ENCODE assay signal across 26 cellular contexts in genomic region chr10:78600121-78600665, GRCh38.
"Had no signal": no experiment of that assay in that cellular context is flagged by ENCODE, and none has a peak within 500 bp of the region (broad histone marks: within the 10 kb centered on the region; RNA-seq: fewer than 3 reads in every experiment).

No MANE protein-coding gene starts in this region.

- H3K4me1 Mint-ChIP-seq: activated CD4-positive, alpha-beta T cell treated with anti-CD3 and anti-CD28 coated beads, Interleukin-2, amount 10 ng/mL, durations not matched to agents 7 days and 5 days; activated naive CD4-positive, alpha-beta T cell treated with anti-CD3 and anti-CD28 coated beads, Interleukin-2, amount 10 ng/mL, durations not matched to agents 7 days and 5 days; activated naive CD8-positive, alpha-beta T cell treated with anti-CD3 and anti-CD28 coated beads for 36 hours had no signal

- H3K4me3 ChIP-seq: cardiac muscle cell, Peyer's patch, SJCRH30 had no signal

- H3K9me3 ChIP-seq: Peyer's patch, SJCRH30, SK-N-SH had no signal

- H3K27me3 ChIP-seq: cardiac muscle cell, Peyer's patch had no signal

- H3K27ac Mint-ChIP-seq: activated CD4-positive, alpha-beta memory T cell treated with anti-CD3 and anti-CD28 coated beads for 36 hours; activated CD4-positive, alpha-beta T cell treated with anti-CD3 and anti-CD28 coated beads, Interleukin-2, amount 10 ng/mL, durations not matched to agents 7 days and 5 days; activated naive CD4-positive, alpha-beta T cell treated with anti-CD3 and anti-CD28 coated beads, Interleukin-2, amount 10 ng/mL, durations not matched to agents 7 days and 5 days; activated naive CD8-positive, alpha-beta T cell treated with anti-CD3 and anti-CD28 coated beads for 36 hours; activated T-cell treated with anti-CD3 and anti-CD28 coated beads, Interleukin-2, amount 50 U/mL, for 72 hours; activated T-helper 2 cell treated with anti-CD3 and anti-CD28 coated beads, Interferon-gamma antibody, Interleukin-2, Interleukin-4, amounts not matched to agents 10 μg/mL and 5 μg/mL and 100 μg/mL, durations not matched to agents 14 hours and 24 hours and 36 hours had no signal

- H3K27ac ChIP-seq: brain microvascular endothelial cell, cardiac muscle cell, KMS-11, Peyer's patch, RWPE1, SJCRH30, VCaP had no signal

- H3K36me3 ChIP-seq: brain microvascular endothelial cell, cardiac muscle cell, Peyer's patch, SJCRH30 had no signal

- H3K9me3 Mint-ChIP-seq: activated CD4-positive, alpha-beta memory T cell treated with anti-CD3 and anti-CD28 coated beads for 36 hours; activated CD4-positive, alpha-beta T cell treated with anti-CD3 and anti-CD28 coated beads, Interleukin-2, amount 10 ng/mL, durations not matched to agents 7 days and 5 days; activated naive CD4-positive, alpha-beta T cell treated with anti-CD3 and anti-CD28 coated beads, Interleukin-2, amount 10 ng/mL, durations not matched to agents 7 days and 5 days; activated naive CD8-positive, alpha-beta T cell treated with anti-CD3 and anti-CD28 coated beads for 36 hours; activated T-cell treated with anti-CD3 and anti-CD28 coated beads, Interleukin-2, amount 50 U/mL, for 72 hours; activated T-helper 2 cell treated with anti-CD3 and anti-CD28 coated beads, Interferon-gamma antibody, Interleukin-2, Interleukin-4, amounts not matched to agents 10 μg/mL and 5 μg/mL and 100 μg/mL, durations not matched to agents 14 hours and 24 hours and 36 hours had no signal

- H3K4me3 Mint-ChIP-seq: activated CD4-positive, alpha-beta memory T cell treated with anti-CD3 and anti-CD28 coated beads for 36 hours; activated CD4-positive, alpha-beta T cell treated with anti-CD3 and anti-CD28 coated beads, Interleukin-2, amount 10 ng/mL, durations not matched to agents 7 days and 5 days; activated naive CD4-positive, alpha-beta T cell treated with anti-CD3 and anti-CD28 coated beads, Interleukin-2, amount 10 ng/mL, durations not matched to agents 7 days and 5 days; activated naive CD8-positive, alpha-beta T cell treated with anti-CD3 and anti-CD28 coated beads for 36 hours; activated T-cell treated with anti-CD3 and anti-CD28 coated beads, Interleukin-2, amount 50 U/mL, for 72 hours had no signal

- DNase-seq: activated CD4-positive, alpha-beta memory T cell treated with anti-CD3 and anti-CD28 coated beads for 36 hours; activated CD4-positive, alpha-beta T cell treated with anti-CD3 and anti-CD28 coated beads, Interleukin-2, amount 10 ng/mL, durations not matched to agents 7 days and 5 days; activated CD4-positive, CD25-positive, alpha-beta regulatory T cell; activated CD8-positive, alpha-beta memory T cell treated with anti-CD3 and anti-CD28 coated beads, Interleukin-2, amount 50 U/mL, for 4 hours; activated gamma-delta T cell treated with Interleukin-2 at 50 U/mL for 16 hours; activated naive CD4-positive, alpha-beta T cell treated with anti-CD3 and anti-CD28 coated beads, Interleukin-2, amount 10 ng/mL, durations not matched to agents 7 days and 5 days; activated naive CD8-positive, alpha-beta T cell treated with anti-CD3 and anti-CD28 coated beads for 36 hours; activated T-cell treated with anti-CD3 and anti-CD28 coated beads, Interleukin-2, amount 50 U/mL, for 72 hours; brain microvascular endothelial cell; MV-4-11; NCI-H1092 treated with DMSO at 0.1 percent for 48 hours; NCI-H1417 treated with DMSO at 0.1 percent for 48 hours; NCI-H1694 treated with DMSO at 0.1 percent for 48 hours; NCI-H2029 treated with DMSO at 0.1 percent for 48 hours; NCI-H510A treated with DMSO at 0.1 percent for 48 hours; NCI-H69; Peyer's patch; Right ventricle myocardium superior; SJCRH30; SK-N-SH; T-helper 1 cell had no signal

- H3K36me3 Mint-ChIP-seq: activated CD4-positive, alpha-beta memory T cell treated with anti-CD3 and anti-CD28 coated beads for 36 hours; activated naive CD4-positive, alpha-beta T cell treated with anti-CD3 and anti-CD28 coated beads, Interleukin-2, amount 10 ng/mL, durations not matched to agents 7 days and 5 days; activated naive CD8-positive, alpha-beta T cell treated with anti-CD3 and anti-CD28 coated beads for 36 hours had no signal

- ATAC-seq: activated T-cell treated with anti-CD3 and anti-CD28 coated beads, Interleukin-2, amount 50 U/mL, for 72 hours had no signal

- H3K4me1 ChIP-seq: SJCRH30 had no signal
